Comparison of ENCODE assay signal across 8 cellular contexts in genomic region chr16:72172105-72173034, GRCh38. TPM values are rescaled to one million over a fixed set of nuclear protein-coding genes. Genes with fewer than 3 reads are reported as not detected.
DNase-seq lines count a peak whose midpoint lies in the region; ATAC-seq and TF ChIP-seq lines count a peak whose summit lies in the region.

A gene with protein sequence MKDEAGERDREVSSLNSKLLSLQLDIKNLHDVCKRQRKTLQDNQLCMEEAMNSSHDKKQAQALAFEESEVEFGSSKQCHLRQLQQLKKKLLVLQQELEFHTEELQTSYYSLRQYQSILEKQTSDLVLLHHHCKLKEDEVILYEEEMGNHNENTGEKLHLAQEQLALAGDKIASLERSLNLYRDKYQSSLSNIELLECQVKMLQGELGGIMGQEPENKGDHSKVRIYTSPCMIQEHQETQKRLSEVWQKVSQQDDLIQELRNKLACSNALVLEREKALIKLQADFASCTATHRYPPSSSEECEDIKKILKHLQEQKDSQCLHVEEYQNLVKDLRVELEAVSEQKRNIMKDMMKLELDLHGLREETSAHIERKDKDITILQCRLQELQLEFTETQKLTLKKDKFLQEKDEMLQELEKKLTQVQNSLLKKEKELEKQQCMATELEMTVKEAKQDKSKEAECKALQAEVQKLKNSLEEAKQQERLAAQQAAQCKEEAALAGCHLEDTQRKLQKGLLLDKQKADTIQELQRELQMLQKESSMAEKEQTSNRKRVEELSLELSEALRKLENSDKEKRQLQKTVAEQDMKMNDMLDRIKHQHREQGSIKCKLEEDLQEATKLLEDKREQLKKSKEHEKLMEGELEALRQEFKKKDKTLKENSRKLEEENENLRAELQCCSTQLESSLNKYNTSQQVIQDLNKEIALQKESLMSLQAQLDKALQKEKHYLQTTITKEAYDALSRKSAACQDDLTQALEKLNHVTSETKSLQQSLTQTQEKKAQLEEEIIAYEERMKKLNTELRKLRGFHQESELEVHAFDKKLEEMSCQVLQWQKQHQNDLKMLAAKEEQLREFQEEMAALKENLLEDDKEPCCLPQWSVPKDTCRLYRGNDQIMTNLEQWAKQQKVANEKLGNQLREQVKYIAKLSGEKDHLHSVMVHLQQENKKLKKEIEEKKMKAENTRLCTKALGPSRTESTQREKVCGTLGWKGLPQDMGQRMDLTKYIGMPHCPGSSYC (minus strand): TSS chr16:72172155. CDS start chr16:72171208, 947 bp downstream.

- no peak within 1 kb of the TSS for H3K4me3 Mint-ChIP-seq in activated CD4-positive, alpha-beta T cell treated with anti-CD3 and anti-CD28 coated beads, Interleukin-2, amount 10 ng/mL, durations not matched to agents 7 days and 5 days
- no peak within 1 kb of the TSS for H3K4me3 Mint-ChIP-seq in stimulated activated naive CD8-positive, alpha-beta T cell treated with anti-CD3 and anti-CD28 coated beads, Interleukin-15, Interleukin-2, amounts not matched to agents 100 ng/mL and 50 ng/mL, for 24 hours

- no peaks in the 10 kb centered on the region for H3K27me3 ChIP-seq in right atrium auricular region

- no peak within 1 kb of the TSS for H3K4me3 ChIP-seq in right atrium auricular region

- H3K36me3 ChIP-seq in right atrium auricular region, result no peaks in the 10 kb centered on the region

- no peaks in the 10 kb centered on the region for H3K4me1 ChIP-seq in right atrium auricular region

- H3K9me3 ChIP-seq in right atrium auricular region, result no peaks in the 10 kb centered on the region

- H3K9me3 Mint-ChIP-seq in activated CD4-positive, alpha-beta T cell treated with anti-CD3 and anti-CD28 coated beads, Interleukin-2, amount 10 ng/mL, durations not matched to agents 7 days and 5 days, result peaks cover 14% of the 10 kb centered on the region
- H3K9me3 Mint-ChIP-seq in stimulated activated naive CD8-positive, alpha-beta T cell treated with anti-CD3 and anti-CD28 coated beads, Interleukin-15, Interleukin-2, amounts not matched to agents 100 ng/mL and 50 ng/mL, for 24 hours, result peaks cover 10% of the 10 kb centered on the region

- no peak within 1 kb of the TSS for H3K27ac ChIP-seq in right atrium auricular region

- H3K27ac Mint-ChIP-seq in activated CD4-positive, alpha-beta T cell treated with anti-CD3 and anti-CD28 coated beads, Interleukin-2, amount 10 ng/mL, durations not matched to agents 7 days and 5 days, result no peak within 1 kb of the TSS
- peak within 1 kb of the TSS; percentile 65 for H3K27ac Mint-ChIP-seq in stimulated activated naive CD8-positive, alpha-beta T cell treated with anti-CD3 and anti-CD28 coated beads, Interleukin-15, Interleukin-2, amounts not matched to agents 100 ng/mL and 50 ng/mL, for 24 hours

- peak; percentile 99 for ATAC-seq in GM21619 (IDR thresholded peaks at IDR 0.05; ENCODE audit: unreplicated experiment)

- POLR2A ChIA-PET in activated CD4-positive, alpha-beta T cell treated with anti-CD3 and anti-CD28 coated beads, Interleukin-2, amount 10 ng/mL, durations not matched to agents 7 days and 5 days (lab: Charles Lee), result no interaction called here

- H3K36me3 Mint-ChIP-seq in activated CD4-positive, alpha-beta T cell treated with anti-CD3 and anti-CD28 coated beads, Interleukin-2, amount 10 ng/mL, durations not matched to agents 7 days and 5 days (ENCODE audit: low read depth), result no peaks in the 10 kb centered on the region
- H3K36me3 Mint-ChIP-seq in stimulated activated naive CD8-positive, alpha-beta T cell treated with anti-CD3 and anti-CD28 coated beads, Interleukin-15, Interleukin-2, amounts not matched to agents 100 ng/mL and 50 ng/mL, for 24 hours (ENCODE audit: low read depth), result no peaks in the 10 kb centered on the region

- peaks cover 4% of the 10 kb centered on the region for H3K4me1 Mint-ChIP-seq in activated CD4-positive, alpha-beta T cell treated with anti-CD3 and anti-CD28 coated beads, Interleukin-2, amount 10 ng/mL, durations not matched to agents 7 days and 5 days
- peaks cover 12% of the 10 kb centered on the region for H3K4me1 Mint-ChIP-seq in stimulated activated naive CD8-positive, alpha-beta T cell treated with anti-CD3 and anti-CD28 coated beads, Interleukin-15, Interleukin-2, amounts not matched to agents 100 ng/mL and 50 ng/mL, for 24 hours (ENCODE audit: low read depth)

- CTCF ChIA-PET in activated CD4-positive, alpha-beta T cell treated with anti-CD3 and anti-CD28 coated beads, Interleukin-2, amount 10 ng/mL, durations not matched to agents 7 days and 5 days (lab: Charles Lee), result interaction anchor here (0.6 to 1.5 kb wide), 2 partner anchors 50 to 615 kb away, joined by 3 read pairs; no protein-coding TSS in a partner anchor

- peak; percentile 18 for DNase-seq in activated CD4-positive, alpha-beta T cell treated with anti-CD3 and anti-CD28 coated beads, Interleukin-2, amount 10 ng/mL, durations not matched to agents 7 days and 5 days
- no peak for DNase-seq in activated CD4-positive, alpha-beta T cell treated with anti-CD3 and anti-CD28 coated beads for 4 hours
- DNase-seq in HT-29 (ENCODE audit: low spot score) (peak; percentile 70), right atrium auricular region (ENCODE audit: low spot score) (peak; percentile 72), NCI-H82 treated with DMSO at 0.1 percent for 48 hours (lab: John Stamatoyannopoulos, UW; ENCODE audit: unreplicated experiment) (no peak)
- peak; percentile 1 to 13 for DNase-seq in activated CD4-positive, alpha-beta T cell treated with anti-CD3 and anti-CD28 coated beads, Interleukin-2, amount 50 U/mL, for 48 hours

- no peaks in the 10 kb centered on the region for H3K27me3 Mint-ChIP-seq in activated CD4-positive, alpha-beta T cell treated with anti-CD3 and anti-CD28 coated beads, Interleukin-2, amount 10 ng/mL, durations not matched to agents 7 days and 5 days
- H3K27me3 Mint-ChIP-seq in stimulated activated naive CD8-positive, alpha-beta T cell treated with anti-CD3 and anti-CD28 coated beads, Interleukin-15, Interleukin-2, amounts not matched to agents 100 ng/mL and 50 ng/mL, for 24 hours, result no peaks in the 10 kb centered on the region

- TF ChIP-seq CTCF in right atrium auricular region (IDR thresholded peaks at IDR 0.05), result no peak

RNA-seq across cellular contexts. Expression of the gene that starts here (rescaled TPM):
- total RNA-seq in activated CD4-positive, alpha-beta T cell treated with anti-CD3 and anti-CD28 coated beads, Interleukin-2, amount 10 ng/mL, durations not matched to agents 7 days and 5 days, result 1 to 10 TPM; 3.1 to 3.3 TPM
- 2.3 TPM in 1 of 2 replicates, not detected in the other for total RNA-seq in HT-29 (2014; rRNA removed; shearing (Covaris generic))
- 1 to 10 TPM in 1 of 2 donors, not detected in 1; 2.0 TPM for total RNA-seq in right atrium auricular region

Comparison
In these comparisons a context has a peak if more than half of its experiments do, and no peak if none do; other contexts are left out.
1. DNase-seq: peak in activated CD4-positive, alpha-beta T cell treated with anti-CD3 and anti-CD28 coated beads, Interleukin-2, amount 10 ng/mL, durations not matched to agents 7 days and 5 days (single experiment), HT-29 (single experiment), activated CD4-positive, alpha-beta T cell treated with anti-CD3 and anti-CD28 coated beads, Interleukin-2, amount 50 U/mL, for 48 hours (2 of 2) and right atrium auricular region (single experiment); none in activated CD4-positive, alpha-beta T cell treated with anti-CD3 and anti-CD28 coated beads for 4 hours (0 of 2) and NCI-H82 treated with DMSO at 0.1 percent for 48 hours (single experiment).